14 cellular contexts compared by ENCODE assay signal in genomic region chr14:55913324-55914035, GRCh38.
DNase-seq lines count a peak whose midpoint lies in the region; ATAC-seq, FAIRE-seq and TF ChIP-seq lines count a peak whose summit lies in the region.
"Had no signal": no experiment of that assay in that cellular context is flagged by ENCODE, and none has a peak within 500 bp of the region (broad histone marks: within the 10 kb centered on the region; RNA-seq: fewer than 3 reads in every experiment).

No MANE protein-coding gene starts in this region.

- H3K27ac ChIP-seq in liver (ENCODE audit: low read depth in 1 of 2, low read length in 2 of 2), result no peak overlapping the region
- H3K27ac ChIP-seq in HepG2 (ENCODE audit: extremely low read length, insufficient read depth, low read length), result no peak overlapping the region
- peak overlapping the region; percentile 48 for H3K27ac ChIP-seq in osteoblast (ENCODE audit: low read depth, low read length)
- H3K27ac ChIP-seq: epithelial cell of prostate had no signal

- CTCF ChIA-PET in HepG2 (lab: Yijun Ruan, JAX; ENCODE audit: low intra/inter-chr PET ratio, low total read pairs), result no interaction called here

- no peak for DNase-seq in HepG2 (ENCODE audit: low spot score)
- no peak for DNase-seq in Right ventricle myocardium superior
- peak; percentile 74 for DNase-seq in osteoblast (ENCODE audit: insufficient read length, low spot score, missing footprints)
- DNase-seq in stimulated activated naive B cell treated with anti-CD40 and anti-IgM and Interleukin-4, amounts not matched to agents 10 μg/mL and 1 μg/mL and 100 μg/mL, for 72 hours, result no peak
- no peak for DNase-seq in amygdala (lab: John Stamatoyannopoulos, UW)
- DNase-seq: activated CD4-positive, alpha-beta memory T cell treated with anti-CD3 and anti-CD28 coated beads for 36 hours; small intestine had no signal

- no peak overlapping the region for H3K4me3 Mint-ChIP-seq in stimulated activated memory B cell treated with anti-CD40 and anti-IgM and Interleukin-4, amounts not matched to agents 10 μg/mL and 1 μg/mL and 100 μg/mL, for 72 hours
- no peak overlapping the region for H3K4me3 Mint-ChIP-seq in stimulated activated naive B cell treated with anti-CD40 and anti-IgM and Interleukin-4, amounts not matched to agents 10 μg/mL and 1 μg/mL and 100 μg/mL, for 72 hours
- H3K4me3 Mint-ChIP-seq: activated CD4-positive, alpha-beta memory T cell treated with anti-CD3 and anti-CD28 coated beads for 36 hours; central memory CD8-positive, alpha-beta T cell had no signal

- H3K4me1 Mint-ChIP-seq in stimulated activated memory B cell treated with anti-CD40 and anti-IgM and Interleukin-4, amounts not matched to agents 10 μg/mL and 1 μg/mL and 100 μg/mL, for 72 hours, result no peaks in the 10 kb centered on the region
- no peaks in the 10 kb centered on the region for H3K4me1 Mint-ChIP-seq in stimulated activated naive B cell treated with anti-CD40 and anti-IgM and Interleukin-4, amounts not matched to agents 10 μg/mL and 1 μg/mL and 100 μg/mL, for 72 hours
- H3K4me1 Mint-ChIP-seq: central memory CD8-positive, alpha-beta T cell had no signal

- FAIRE-seq in HepG2 (lab: Jason Lieb, UNC), result no peak
- FAIRE-seq: A204.1, small intestine, TTC549 had no signal

- H3K9me3 ChIP-seq in liver (ENCODE audit: control insufficient read depth in 4 of 4, low read length in 3 of 4), result no peaks in the 10 kb centered on the region
- H3K9me3 ChIP-seq in HepG2 (ENCODE audit: low read length), result no peaks in the 10 kb centered on the region
- H3K9me3 ChIP-seq in osteoblast (ENCODE audit: low read depth, low read length), result no peaks in the 10 kb centered on the region

- no peak for TF ChIP-seq RAD21 in liver (IDR thresholded peaks at IDR 0.05)
- no peak for TF ChIP-seq RAD21 in HepG2 (CRISPR knock-in tag; IDR thresholded peaks at IDR 0.05)

- no peak for TF ChIP-seq POLR2A in HepG2 (IDR thresholded peaks at IDR 0.05; ENCODE audit: insufficient read depth in 1 of 2, low read depth in 2 of 2, low read length in 2 of 2)

- intact Hi-C loops in HepG2 (cut with micrococcal nuclease; ENCODE audit: unreplicated experiment) (no loop called here), Right ventricle myocardium superior (cut with DNase I) (no loop called here)

- no peak for TF ChIP-seq CTCF in liver (IDR thresholded peaks at IDR 0.05; ENCODE audit: low read depth, low read length, missing input control)
- no peak for TF ChIP-seq CTCF in HepG2 (CRISPR knock-in tag; IDR thresholded peaks at IDR 0.05)
- TF ChIP-seq CTCF in osteoblast (IDR thresholded peaks at IDR 0.05; ENCODE audit: extremely low read depth, low read depth, low read length), result no peak

- ATAC-seq in HepG2 (no peak), Right ventricle myocardium superior (ENCODE audit: poor library complexity) (peak; percentile 85), GM19324 (IDR thresholded peaks at IDR 0.05; ENCODE audit: low FRiP score, unreplicated experiment) (no peak)
- ATAC-seq in stimulated activated memory B cell treated with anti-CD40 and anti-IgM and Interleukin-4, amounts not matched to agents 10 μg/mL and 1 μg/mL and 100 μg/mL, for 72 hours, result no peak
- no peak for ATAC-seq in stimulated activated naive B cell treated with anti-CD40 and anti-IgM and Interleukin-4, amounts not matched to agents 10 μg/mL and 1 μg/mL and 100 μg/mL, for 72 hours (replicated peaks)

- H3K9ac ChIP-seq in liver (ENCODE audit: low read depth in 1 of 2, low read length in 2 of 2) (no peak overlapping the region), HepG2 (ENCODE audit: insufficient read depth, low read depth, low read length) (no peak overlapping the region)

- H3K27ac Mint-ChIP-seq in stimulated activated memory B cell treated with anti-CD40 and anti-IgM and Interleukin-4, amounts not matched to agents 10 μg/mL and 1 μg/mL and 100 μg/mL, for 72 hours, result no peak overlapping the region
- H3K27ac Mint-ChIP-seq in stimulated activated naive B cell treated with anti-CD40 and anti-IgM and Interleukin-4, amounts not matched to agents 10 μg/mL and 1 μg/mL and 100 μg/mL, for 72 hours, result no peak overlapping the region
- H3K27ac Mint-ChIP-seq: activated CD4-positive, alpha-beta memory T cell treated with anti-CD3 and anti-CD28 coated beads for 36 hours had no signal

- no peaks in the 10 kb centered on the region for H4K20me1 ChIP-seq in HepG2 (ENCODE audit: insufficient read depth, low read length)
- H4K20me1 ChIP-seq in osteoblast (ENCODE audit: insufficient read depth, low read length), result no peaks in the 10 kb centered on the region

- 65% methylated on average over 8 of the region's 8 CpGs for WGBS in liver
- WGBS in HepG2 (ENCODE audit: low lambda C conversion rate), result under 1% methylated on average over 8 of the region's 8 CpGs

- peaks cover 0 to 7% (median 1%) of the 10 kb centered on the region in 4 donors for H3K27me3 ChIP-seq in liver (ENCODE audit: control insufficient read depth in 4 of 4, insufficient read depth in 4 of 4, low read length in 3 of 4)
- H3K27me3 ChIP-seq in HepG2 (ENCODE audit: control insufficient read depth in 1 of 2, insufficient read depth in 2 of 2, low read length in 2 of 2), result peaks cover 0 to 13% of the 10 kb centered on the region in 2 experiments; a peak in 2 of 5 replicates
- H3K27me3 ChIP-seq in osteoblast (ENCODE audit: insufficient read depth, low read length), result peaks cover 6% of the 10 kb centered on the region

- H3K4me1 ChIP-seq in liver (ENCODE audit: control insufficient read depth in 4 of 4, insufficient read depth in 4 of 4, low read length in 3 of 4), result no peaks in the 10 kb centered on the region
- H3K4me1 ChIP-seq in HepG2 (ENCODE audit: insufficient read depth, low read length), result no peaks in the 10 kb centered on the region
- H3K4me1 ChIP-seq in osteoblast (ENCODE audit: insufficient read depth, low read length), result peaks cover 25% of the 10 kb centered on the region

- POLR2A ChIA-PET in HepG2 (lab: Yijun Ruan, JAX), result no interaction called here

- H3K9me3 Mint-ChIP-seq in stimulated activated memory B cell treated with anti-CD40 and anti-IgM and Interleukin-4, amounts not matched to agents 10 μg/mL and 1 μg/mL and 100 μg/mL, for 72 hours, result no peaks in the 10 kb centered on the region
- peaks cover 3 to 4% of the 10 kb centered on the region in 2 donors for H3K9me3 Mint-ChIP-seq in stimulated activated naive B cell treated with anti-CD40 and anti-IgM and Interleukin-4, amounts not matched to agents 10 μg/mL and 1 μg/mL and 100 μg/mL, for 72 hours
- H3K9me3 Mint-ChIP-seq: activated CD4-positive, alpha-beta memory T cell treated with anti-CD3 and anti-CD28 coated beads for 36 hours had no signal

- H3K79me2 ChIP-seq in HepG2 (ENCODE audit: insufficient read depth, low read length) (no peaks in the 10 kb centered on the region), osteoblast (ENCODE audit: insufficient read depth, low read length) (no peaks in the 10 kb centered on the region)

- H3K4me3 ChIP-seq in liver (ENCODE audit: low read depth in 1 of 3, low read length in 3 of 3) (no peak overlapping the region), HepG2 (replicated peaks in 1 of 3; ENCODE audit: insufficient read depth in 1 of 3, low read depth in 2 of 3, low read length in 3 of 3) (no peak overlapping the region), osteoblast (ENCODE audit: insufficient read depth, low read length) (no peak overlapping the region)

- H3K36me3 ChIP-seq in liver (ENCODE audit: control insufficient read depth in 4 of 4, insufficient read depth in 3 of 4, low read depth in 1 of 4, low read length in 3 of 4), result no peaks in the 10 kb centered on the region
- no peaks in the 10 kb centered on the region for H3K36me3 ChIP-seq in HepG2 (replicated peaks in 1 of 2; ENCODE audit: control insufficient read depth in 1 of 2, insufficient read depth in 2 of 2, low read length in 2 of 2)
- H3K36me3 ChIP-seq in osteoblast (ENCODE audit: insufficient read depth, low read length), result no peaks in the 10 kb centered on the region

- H2AFZ ChIP-seq in HepG2 (ENCODE audit: low read length) (no peak overlapping the region), osteoblast (ENCODE audit: low read length) (no peak overlapping the region)

- H3K27me3 Mint-ChIP-seq in stimulated activated memory B cell treated with anti-CD40 and anti-IgM and Interleukin-4, amounts not matched to agents 10 μg/mL and 1 μg/mL and 100 μg/mL, for 72 hours, result no peaks in the 10 kb centered on the region
- peaks cover 36 to 39% of the 10 kb centered on the region in 2 donors for H3K27me3 Mint-ChIP-seq in stimulated activated naive B cell treated with anti-CD40 and anti-IgM and Interleukin-4, amounts not matched to agents 10 μg/mL and 1 μg/mL and 100 μg/mL, for 72 hours

- in situ Hi-C loops in HepG2 (cut with HindIII; ENCODE audit: extremely low pct_ligation_motif_present, low pct_unique_long_range_greater_than_20kb), result no loop called here

- no peaks in the 10 kb centered on the region for H3K36me3 Mint-ChIP-seq in stimulated activated memory B cell treated with anti-CD40 and anti-IgM and Interleukin-4, amounts not matched to agents 10 μg/mL and 1 μg/mL and 100 μg/mL, for 72 hours
- H3K36me3 Mint-ChIP-seq in stimulated activated naive B cell treated with anti-CD40 and anti-IgM and Interleukin-4, amounts not matched to agents 10 μg/mL and 1 μg/mL and 100 μg/mL, for 72 hours, result no peaks in the 10 kb centered on the region
- H3K36me3 Mint-ChIP-seq: activated CD4-positive, alpha-beta memory T cell treated with anti-CD3 and anti-CD28 coated beads for 36 hours had no signal

- TF ChIP-seq EP300 in HepG2 (IDR thresholded peaks at IDR 0.05; ENCODE audit: low read depth in 2 of 2, low read length in 2 of 2), result no peak
- TF ChIP-seq EP300 in HepG2 (CRISPR knock-in tag; IDR thresholded peaks at IDR 0.05; ENCODE audit: borderline replicate concordance), result no peak

- BruUV-seq in HepG2 (replicated peaks; lab: Mats Ljungman, UMichigan), result no TSS peak

- H3K4me2 ChIP-seq in HepG2 (ENCODE audit: low read depth, low read length) (no peak overlapping the region), osteoblast (ENCODE audit: insufficient read depth, low read length) (peak overlapping the region; percentile 41)

TF ChIP-seq in liver, 16 proteins besides CTCF, POLR2A, EP300 and RAD21 (continues in another document):
- TF ChIP-seq NR2F2 (IDR thresholded peaks at IDR 0.05) (peak; percentile 50), RXRA (IDR thresholded peaks at IDR 0.05) (no peak)

TF ChIP-seq in HepG2, 621 proteins besides CTCF, POLR2A, EP300 and RAD21 (continues in another document):
- TF ChIP-seq CREM (IDR thresholded peaks at IDR 0.05) (no peak), CREM (CRISPR knock-in tag; IDR thresholded peaks at IDR 0.05) (no peak), HCFC1 (IDR thresholded peaks at IDR 0.05; ENCODE audit: low read depth, low read length) (no peak), PHB2 (IDR thresholded peaks at IDR 0.05; ENCODE audit: partially characterized antibody) (no peak), ISX (CRISPR knock-in tag; conservative IDR thresholded peaks at IDR 0.05) (no peak), IKZF4 (CRISPR knock-in tag; IDR thresholded peaks at IDR 0.05; ENCODE audit: borderline replicate concordance, low read depth, not compliant biosample characterization) (no peak), ZNF33A (CRISPR knock-in tag; IDR thresholded peaks at IDR 0.05; ENCODE audit: borderline replicate concordance) (no peak)
